In genomic region chr1:100325415-100326324, GRCh38 we compare ENCODE assay signal across 23 cellular contexts. TPM values are rescaled to one million over a fixed set of nuclear protein-coding genes. Genes with fewer than 3 reads are reported as not detected.
DNase-seq lines count a peak whose midpoint lies in the region; ATAC-seq and TF ChIP-seq lines count a peak whose summit lies in the region.
"Had no signal": no experiment of that assay in that cellular context is flagged by ENCODE, and none has a peak within 500 bp of the region (broad histone marks: within the 10 kb centered on the region; RNA-seq: fewer than 3 reads in every experiment).

No MANE protein-coding gene starts in this region.

- no peaks in the 10 kb centered on the region for H3K4me1 ChIP-seq in foreskin keratinocyte
- H3K4me1 ChIP-seq: thyroid gland had no signal

- peaks cover 3% of the 10 kb centered on the region for H3K27me3 ChIP-seq in foreskin keratinocyte
- H3K27me3 ChIP-seq: gastroesophageal sphincter, thyroid gland had no signal

- H3K4me3 Mint-ChIP-seq in activated CD8-positive, alpha-beta T cell treated with anti-CD3 and anti-CD28 coated beads, Interleukin-2, amount 10 ng/mL, durations not matched to agents 7 days and 5 days = no peak overlapping the region
- H3K4me3 Mint-ChIP-seq in activated CD8-positive, alpha-beta T cell treated with anti-CD3 and anti-CD28 coated beads for 36 hours = no peak overlapping the region
- no peak overlapping the region for H3K4me3 Mint-ChIP-seq in stimulated activated effector memory CD8-positive, alpha-beta T cell treated with anti-CD3 and anti-CD28 coated beads, Interleukin-12 subunit alpha, Interleukin-12 subunit beta, amount 100 ng/mL, for 72 hours
- H3K4me3 Mint-ChIP-seq: activated naive CD8-positive, alpha-beta T cell treated with anti-CD3 and anti-CD28 coated beads, Interleukin-2, amount 10 ng/mL, durations not matched to agents 7 days and 5 days; activated T-helper 17 cell treated with anti-CD3 and anti-CD28 coated beads, Interleukin-2, amount 50 U/mL, for 72 hours had no signal

- peaks cover 2% of the 10 kb centered on the region for H3K4me1 Mint-ChIP-seq in activated CD8-positive, alpha-beta T cell treated with anti-CD3 and anti-CD28 coated beads, Interleukin-2, amount 10 ng/mL, durations not matched to agents 7 days and 5 days (ENCODE audit: low read depth)
- peaks cover 12% of the 10 kb centered on the region for H3K4me1 Mint-ChIP-seq in activated CD8-positive, alpha-beta T cell treated with anti-CD3 and anti-CD28 coated beads for 36 hours (ENCODE audit: low read depth)
- no peaks in the 10 kb centered on the region for H3K4me1 Mint-ChIP-seq in stimulated activated effector memory CD8-positive, alpha-beta T cell treated with anti-CD3 and anti-CD28 coated beads, Interleukin-12 subunit alpha, Interleukin-12 subunit beta, amount 100 ng/mL, for 72 hours
- H3K4me1 Mint-ChIP-seq: activated T-helper 17 cell treated with anti-CD3 and anti-CD28 coated beads, Interleukin-2, amount 50 U/mL, for 72 hours had no signal

- no peaks in the 10 kb centered on the region for H3K27me3 Mint-ChIP-seq in activated CD8-positive, alpha-beta T cell treated with anti-CD3 and anti-CD28 coated beads, Interleukin-2, amount 10 ng/mL, durations not matched to agents 7 days and 5 days (ENCODE audit: low read depth)
- H3K27me3 Mint-ChIP-seq in activated CD8-positive, alpha-beta T cell treated with anti-CD3 and anti-CD28 coated beads for 36 hours = no peaks in the 10 kb centered on the region
- H3K27me3 Mint-ChIP-seq: activated T-helper 17 cell treated with anti-CD3 and anti-CD28 coated beads, Interleukin-2, amount 50 U/mL, for 72 hours had no signal

- intact Hi-C loops in activated CD8-positive, alpha-beta T cell treated with anti-CD3 and anti-CD28 coated beads for 36 hours (cut with micrococcal nuclease) = no loop called here

- no peak overlapping the region for H3K27ac Mint-ChIP-seq in activated CD8-positive, alpha-beta T cell treated with anti-CD3 and anti-CD28 coated beads, Interleukin-2, amount 10 ng/mL, durations not matched to agents 7 days and 5 days
- no peak overlapping the region for H3K27ac Mint-ChIP-seq in activated CD8-positive, alpha-beta T cell treated with anti-CD3 and anti-CD28 coated beads for 36 hours
- H3K27ac Mint-ChIP-seq in stimulated activated effector memory CD8-positive, alpha-beta T cell treated with anti-CD3 and anti-CD28 coated beads, Interleukin-12 subunit alpha, Interleukin-12 subunit beta, amount 100 ng/mL, for 72 hours = peak overlapping the region; percentile 16
- H3K27ac Mint-ChIP-seq: activated naive CD8-positive, alpha-beta T cell treated with anti-CD3 and anti-CD28 coated beads, Interleukin-2, amount 10 ng/mL, durations not matched to agents 7 days and 5 days; activated T-helper 17 cell treated with anti-CD3 and anti-CD28 coated beads, Interleukin-2, amount 50 U/mL, for 72 hours had no signal

- H3K27ac ChIP-seq in foreskin keratinocyte = no peak overlapping the region
- H3K27ac ChIP-seq: A549, gastroesophageal sphincter, psoas muscle, skin epidermis, thyroid gland had no signal

- CTCF ChIA-PET in activated CD8-positive, alpha-beta T cell treated with anti-CD3 and anti-CD28 coated beads, Interleukin-2, amount 10 ng/mL, durations not matched to agents 7 days and 5 days (lab: Charles Lee) = no interaction called here
- CTCF ChIA-PET in activated CD8-positive, alpha-beta T cell treated with anti-CD3 and anti-CD28 coated beads for 36 hours (lab: Charles Lee) = interaction anchor here (0.7 kb wide), 1 partner anchor 129 kb away, joined by 3 read pairs; no protein-coding TSS in a partner anchor

- ATAC-seq in activated CD8-positive, alpha-beta T cell treated with anti-CD3 and anti-CD28 coated beads, Interleukin-2, amount 10 ng/mL, durations not matched to agents 7 days and 5 days = no peak
- ATAC-seq in activated CD8-positive, alpha-beta T cell treated with anti-CD3 and anti-CD28 coated beads for 36 hours = no peak
- peak; percentile 37 for ATAC-seq in foreskin keratinocyte
- peak; percentile 13 for ATAC-seq in stimulated activated effector memory CD8-positive, alpha-beta T cell treated with anti-CD3 and anti-CD28 coated beads, Interleukin-12 subunit alpha, Interleukin-12 subunit beta, amount 100 ng/mL, for 72 hours
- no peak for ATAC-seq in HG02678 (IDR thresholded peaks at IDR 0.05; ENCODE audit: unreplicated experiment)
- ATAC-seq in HG02981 (IDR thresholded peaks at IDR 0.05; ENCODE audit: unreplicated experiment) = no peak
- ATAC-seq: A549; activated T-helper 17 cell treated with anti-CD3 and anti-CD28 coated beads, Interleukin-2, amount 50 U/mL, for 72 hours; gastroesophageal sphincter; left ventricle myocardium superior; psoas muscle had no signal

- H3K36me3 Mint-ChIP-seq in activated CD8-positive, alpha-beta T cell treated with anti-CD3 and anti-CD28 coated beads, Interleukin-2, amount 10 ng/mL, durations not matched to agents 7 days and 5 days (ENCODE audit: low read depth) = no peaks in the 10 kb centered on the region
- H3K36me3 Mint-ChIP-seq in activated CD8-positive, alpha-beta T cell treated with anti-CD3 and anti-CD28 coated beads for 36 hours (ENCODE audit: low read depth) = peaks cover 3% of the 10 kb centered on the region
- H3K36me3 Mint-ChIP-seq in stimulated activated effector memory CD8-positive, alpha-beta T cell treated with anti-CD3 and anti-CD28 coated beads, Interleukin-12 subunit alpha, Interleukin-12 subunit beta, amount 100 ng/mL, for 72 hours = no peaks in the 10 kb centered on the region

- POLR2A ChIA-PET in activated CD8-positive, alpha-beta T cell treated with anti-CD3 and anti-CD28 coated beads, Interleukin-2, amount 10 ng/mL, durations not matched to agents 7 days and 5 days (lab: Charles Lee) = no interaction called here
- POLR2A ChIA-PET in activated CD8-positive, alpha-beta T cell treated with anti-CD3 and anti-CD28 coated beads for 36 hours (lab: Charles Lee) = no interaction called here

- no peak for TF ChIP-seq CTCF in activated CD8-positive, alpha-beta T cell treated with anti-CD3 and anti-CD28 coated beads for 36 hours (IDR thresholded peaks at IDR 0.05)
- no peak for TF ChIP-seq CTCF in foreskin keratinocyte (conservative IDR thresholded peaks at IDR 0.05)

- H3K9me3 Mint-ChIP-seq in activated CD8-positive, alpha-beta T cell treated with anti-CD3 and anti-CD28 coated beads, Interleukin-2, amount 10 ng/mL, durations not matched to agents 7 days and 5 days (ENCODE audit: insufficient read depth) = peaks cover 6% of the 10 kb centered on the region
- peaks cover 2% of the 10 kb centered on the region for H3K9me3 Mint-ChIP-seq in activated CD8-positive, alpha-beta T cell treated with anti-CD3 and anti-CD28 coated beads for 36 hours
- no peaks in the 10 kb centered on the region for H3K9me3 Mint-ChIP-seq in stimulated activated effector memory CD8-positive, alpha-beta T cell treated with anti-CD3 and anti-CD28 coated beads, Interleukin-12 subunit alpha, Interleukin-12 subunit beta, amount 100 ng/mL, for 72 hours

- DNase-seq in activated CD8-positive, alpha-beta T cell treated with anti-CD3 and anti-CD28 coated beads, Interleukin-2, amount 10 ng/mL, durations not matched to agents 7 days and 5 days = peak; percentile 10
- no peak for DNase-seq in activated CD8-positive, alpha-beta T cell treated with anti-CD3 and anti-CD28 coated beads for 36 hours
- peak; percentile 2 to 52 for DNase-seq in NCI-H526 (lab: John Stamatoyannopoulos, UW)
- no peak for DNase-seq in foreskin keratinocyte
- DNase-seq in stimulated activated effector memory CD8-positive, alpha-beta T cell treated with anti-CD3 and anti-CD28 coated beads, Interleukin-12 subunit alpha, Interleukin-12 subunit beta, amount 100 ng/mL, for 72 hours (ENCODE audit: low spot score in 2 of 2) = peak in 1 of 2 donors; percentile 41
- no peak for DNase-seq in NCI-H2227 treated with DMSO at 0.1 percent for 48 hours (lab: John Stamatoyannopoulos, UW)
- DNase-seq: activated CD4-positive, alpha-beta T cell treated with anti-CD3 and anti-CD28 coated beads for 48 hours; activated naive CD8-positive, alpha-beta T cell treated with anti-CD3 and anti-CD28 coated beads, Interleukin-2, amount 10 ng/mL, durations not matched to agents 7 days and 5 days; effector CD4-positive, alpha-beta T cell; left ventricle myocardium superior; NCI-H1105 treated with DMSO at 0.1 percent for 48 hours; psoas muscle; SIG-M5; stimulated activated CD4-positive, alpha-beta T cell treated with anti-CD3 and anti-CD28 coated beads, Interleukin-2, amount 100 ng/mL, for 24 hours; stimulated activated naive CD4-positive, alpha-beta T cell treated with Interleukin-2 at 50 U/mL for 16 hours; T-helper 1 cell; thyroid gland had no signal

RNA-seq across cellular contexts. Expression of gene CDC14A, which starts 26.6 kb away (rescaled TPM):
- 10 to 100 TPM; 24.9 to 26.7 TPM for total RNA-seq in activated CD8-positive, alpha-beta T cell treated with anti-CD3 and anti-CD28 coated beads, Interleukin-2, amount 10 ng/mL, durations not matched to agents 7 days and 5 days
- total RNA-seq in activated CD8-positive, alpha-beta T cell treated with anti-CD3 and anti-CD28 coated beads for 36 hours = 10 to 100 TPM; 14.3 to 17.2 TPM
- total RNA-seq in foreskin keratinocyte = 2.6 and 3.1 TPM in 2 replicates
- polyA plus RNA-seq in foreskin keratinocyte = 0.58 TPM in 2 replicates

RNA-seq across cellular contexts. Expression of gene RTCA, which starts 59.7 kb away (rescaled TPM):
- total RNA-seq in activated CD8-positive, alpha-beta T cell treated with anti-CD3 and anti-CD28 coated beads, Interleukin-2, amount 10 ng/mL, durations not matched to agents 7 days and 5 days = 10 to 100 TPM; 51.6 to 51.7 TPM
- 10 to 100 TPM; 44.7 to 46.0 TPM for total RNA-seq in activated CD8-positive, alpha-beta T cell treated with anti-CD3 and anti-CD28 coated beads for 36 hours
- total RNA-seq in foreskin keratinocyte = 36.3 and 40.7 TPM in 2 replicates
- 32.8 and 33.9 TPM in 2 replicates for polyA plus RNA-seq in foreskin keratinocyte

Comparison
In these comparisons a context has a peak if more than half of its experiments do, and no peak if none do; other contexts are left out.
1. DNase-seq: peak in activated CD8-positive, alpha-beta T cell treated with anti-CD3 and anti-CD28 coated beads, Interleukin-2, amount 10 ng/mL, durations not matched to agents 7 days and 5 days (single experiment) and NCI-H526 (2 of 2); none in activated CD8-positive, alpha-beta T cell treated with anti-CD3 and anti-CD28 coated beads for 36 hours (single experiment), foreskin keratinocyte (0 of 2) and NCI-H2227 treated with DMSO at 0.1 percent for 48 hours (single experiment).
2. ATAC-seq: peak in foreskin keratinocyte (single experiment) and stimulated activated effector memory CD8-positive, alpha-beta T cell treated with anti-CD3 and anti-CD28 coated beads, Interleukin-12 subunit alpha, Interleukin-12 subunit beta, amount 100 ng/mL, for 72 hours (single experiment); none in activated CD8-positive, alpha-beta T cell treated with anti-CD3 and anti-CD28 coated beads, Interleukin-2, amount 10 ng/mL, durations not matched to agents 7 days and 5 days (single experiment), activated CD8-positive, alpha-beta T cell treated with anti-CD3 and anti-CD28 coated beads for 36 hours (single experiment), HG02678 (single experiment) and HG02981 (single experiment).